In the genomic region with DNA sequence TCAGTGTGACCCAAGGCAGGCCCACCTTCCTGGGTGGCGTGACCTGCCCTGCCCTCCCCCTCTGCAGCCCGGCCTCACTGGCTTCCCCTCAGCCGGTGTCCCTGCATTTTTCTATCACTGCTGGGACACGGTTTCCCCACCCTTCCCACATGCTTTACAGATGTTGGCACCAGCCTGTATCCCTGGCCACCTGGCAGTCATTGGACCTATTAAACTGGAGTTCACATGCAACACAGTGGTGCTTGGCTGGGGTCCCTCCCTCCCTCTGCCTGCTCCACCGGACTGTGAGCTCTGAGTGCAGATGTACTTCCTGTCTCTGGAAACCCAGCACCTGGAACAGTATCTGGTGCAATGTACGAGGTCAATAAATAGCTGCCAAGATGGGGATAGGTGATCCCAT, we compare ENCODE assay signal across 17 cellular contexts. TPM values are rescaled to one million over a fixed set of nuclear protein-coding genes. Genes with fewer than 3 reads are reported as not detected.
DNase-seq lines count a peak whose midpoint lies in the region; TF ChIP-seq lines count a peak whose summit lies in the region.
"Had no signal": no experiment of that assay in that cellular context is flagged by ENCODE, and none has a peak within 500 bp of the region (broad histone marks: within the 10 kb centered on the region; RNA-seq: fewer than 3 reads in every experiment).

No MANE protein-coding gene starts in this region.

- no peaks in the 10 kb centered on the region for H3K9me3 Mint-ChIP-seq in chondrocyte (ENCODE audit: low read depth)
- no peaks in the 10 kb centered on the region for H3K9me3 Mint-ChIP-seq in activated T-helper 1 cell treated with anti-CD3 and anti-CD28 coated beads, Interleukin-12 subunit alpha, Interleukin-12 subunit beta, Interleukin-2, Interleukin-4 antibody, amounts not matched to agents 30 ng/mL and 10 ng/mL and 1 ng/mL, durations not matched to agents 14 hours and 24 hours and 36 hours
- H3K9me3 Mint-ChIP-seq: CD8-positive, alpha-beta T cell had no signal

- DNase-seq in AG10803 (ENCODE audit: low read depth) = peak; percentile 54
- peak; percentile 28 for DNase-seq in MG63
- DNase-seq in chondrocyte (ENCODE audit: low spot score) = no peak
- no peak for DNase-seq in neuronal stem cell (ENCODE audit: low spot score)
- no peak for DNase-seq in stimulated activated CD4-positive, alpha-beta T cell treated with anti-CD3 and anti-CD28 coated beads, Interleukin-2, amount 100 ng/mL, for 24 hours
- DNase-seq in NCI-H345 (lab: John Stamatoyannopoulos, UW) = no peak
- DNase-seq in stimulated activated naive CD4-positive, alpha-beta T cell (lab: John Stamatoyannopoulos, UW) = no peak
- DNase-seq in activated T-helper 1 cell treated with anti-CD3 and anti-CD28 coated beads, Interleukin-12 subunit alpha, Interleukin-12 subunit beta, Interleukin-2, Interleukin-4 antibody, amounts not matched to agents 30 ng/mL and 10 ng/mL and 1 ng/mL, durations not matched to agents 14 hours and 24 hours and 36 hours (ENCODE audit: low spot score) = no peak
- DNase-seq: CD8-positive, alpha-beta T cell; Kasumi-1; MM.1S; NCI-H1105; NCI-H2081 treated with DMSO at 0.1 percent for 48 hours; NCI-H510A treated with DMSO at 0.1 percent for 48 hours; NCI-H774 had no signal

- peak overlapping the region; percentile 9 for H3K27ac Mint-ChIP-seq in chondrocyte (ENCODE audit: unreplicated experiment)
- H3K27ac Mint-ChIP-seq in activated T-helper 1 cell treated with anti-CD3 and anti-CD28 coated beads, Interleukin-12 subunit alpha, Interleukin-12 subunit beta, Interleukin-2, Interleukin-4 antibody, amounts not matched to agents 30 ng/mL and 10 ng/mL and 1 ng/mL, durations not matched to agents 14 hours and 24 hours and 36 hours = no peak overlapping the region
- H3K27ac Mint-ChIP-seq: CD8-positive, alpha-beta T cell had no signal

- H3K36me3 ChIP-seq in MG63 (no peaks in the 10 kb centered on the region), neuronal stem cell (replicated peaks in 1 of 2; ENCODE audit: control insufficient read depth in 2 of 2, insufficient read depth in 2 of 2, low read length in 2 of 2) (no peaks in the 10 kb centered on the region)
- H3K36me3 ChIP-seq: BLaER1 had no signal

- no peak overlapping the region for H2AK5ac ChIP-seq in neuronal stem cell (ENCODE audit: low read depth, low read length)

- no peak overlapping the region for H2BK12ac ChIP-seq in neuronal stem cell (ENCODE audit: low read length)

- no peak overlapping the region for H2BK5ac ChIP-seq in neuronal stem cell (ENCODE audit: low read length)

- intact Hi-C loops in activated T-helper 1 cell treated with anti-CD3 and anti-CD28 coated beads, Interleukin-12 subunit alpha, Interleukin-12 subunit beta, Interleukin-2, Interleukin-4 antibody, amounts not matched to agents 30 ng/mL and 10 ng/mL and 1 ng/mL, durations not matched to agents 14 hours and 24 hours and 36 hours (cut with micrococcal nuclease) = no loop called here

- H3K27me3 Mint-ChIP-seq in chondrocyte (ENCODE audit: low read depth) = no peaks in the 10 kb centered on the region
- H3K27me3 Mint-ChIP-seq in activated T-helper 1 cell treated with anti-CD3 and anti-CD28 coated beads, Interleukin-12 subunit alpha, Interleukin-12 subunit beta, Interleukin-2, Interleukin-4 antibody, amounts not matched to agents 30 ng/mL and 10 ng/mL and 1 ng/mL, durations not matched to agents 14 hours and 24 hours and 36 hours (ENCODE audit: insufficient read depth) = peaks cover 8% of the 10 kb centered on the region

- no peaks in the 10 kb centered on the region for H3K27me3 ChIP-seq in MG63
- peaks cover 0 to 3% (median 0%) of the 10 kb centered on the region in 3 experiments for H3K27me3 ChIP-seq in neuronal stem cell (ENCODE audit: control insufficient read depth in 3 of 3, insufficient read depth in 3 of 3, low read depth in 1 of 3, low read length in 3 of 3)
- H3K27me3 ChIP-seq: BLaER1 had no signal

- H2BK120ac ChIP-seq in neuronal stem cell (ENCODE audit: low read depth, low read length) = no peak overlapping the region

- peaks cover 2% of the 10 kb centered on the region for H3K36me3 Mint-ChIP-seq in chondrocyte (ENCODE audit: low read depth)
- H3K36me3 Mint-ChIP-seq in activated T-helper 1 cell treated with anti-CD3 and anti-CD28 coated beads, Interleukin-12 subunit alpha, Interleukin-12 subunit beta, Interleukin-2, Interleukin-4 antibody, amounts not matched to agents 30 ng/mL and 10 ng/mL and 1 ng/mL, durations not matched to agents 14 hours and 24 hours and 36 hours (ENCODE audit: low read depth) = no peaks in the 10 kb centered on the region
- H3K36me3 Mint-ChIP-seq: CD8-positive, alpha-beta T cell had no signal

- H3K9me3 ChIP-seq in MG63 (no peaks in the 10 kb centered on the region; the same call in 1 of the 2 replicates), neuronal stem cell (replicated peaks in 1 of 2; ENCODE audit: control insufficient read depth in 2 of 2, insufficient read depth in 1 of 2, low read depth in 1 of 2, low read length in 2 of 2) (peaks cover 10 to 18% of the 10 kb centered on the region in 2 donors)

- no peak overlapping the region for H2BK15ac ChIP-seq in neuronal stem cell (ENCODE audit: low read length)

- H3K27ac ChIP-seq in neuronal stem cell (replicated peaks; ENCODE audit: low read length) = no peak overlapping the region
- H3K27ac ChIP-seq: BLaER1, HL-60 had no signal

- TF ChIP-seq CTCF in AG10803 (conservative IDR thresholded peaks at IDR 0.05; ENCODE audit: low read length) (no peak), chondrocyte (IDR thresholded peaks at IDR 0.05) (no peak)

- H4K8ac ChIP-seq in neuronal stem cell (ENCODE audit: low read depth, low read length) = no peak overlapping the region

- no peak overlapping the region for H3K23ac ChIP-seq in neuronal stem cell (ENCODE audit: low read depth, low read length, poor library complexity)

- peaks cover 27% of the 10 kb centered on the region for H3K4me1 Mint-ChIP-seq in chondrocyte (ENCODE audit: low read depth)
- H3K4me1 Mint-ChIP-seq in activated T-helper 1 cell treated with anti-CD3 and anti-CD28 coated beads, Interleukin-12 subunit alpha, Interleukin-12 subunit beta, Interleukin-2, Interleukin-4 antibody, amounts not matched to agents 30 ng/mL and 10 ng/mL and 1 ng/mL, durations not matched to agents 14 hours and 24 hours and 36 hours (ENCODE audit: low read depth) = no peaks in the 10 kb centered on the region

- H3K79me1 ChIP-seq in neuronal stem cell (ENCODE audit: low read depth, low read length) = peaks cover 2% of the 10 kb centered on the region

- H3K4me3 ChIP-seq in AG10803 (ENCODE audit: low read length) (no peak overlapping the region), MG63 (no peak overlapping the region), neuronal stem cell (ENCODE audit: low read length in 2 of 2) (no peak overlapping the region)
- H3K4me3 ChIP-seq: BLaER1 had no signal

- H3K14ac ChIP-seq in neuronal stem cell (ENCODE audit: low read length) = no peak overlapping the region

- no CpG with 5 or more reads among the region's 6 CpGs for WGBS in neuronal stem cell (ENCODE audit: extremely low coverage in 2 of 2, insufficient read length in 2 of 2, insufficient replicate concordance in 1 of 2), 2 donors

- no peak overlapping the region for H3K4me2 ChIP-seq in neuronal stem cell (ENCODE audit: insufficient read depth, low read length, poor library complexity, severe bottlenecking)
- H3K4me2 ChIP-seq: BLaER1 had no signal

- no peak overlapping the region for H3K18ac ChIP-seq in neuronal stem cell (ENCODE audit: low read length)

- no peak overlapping the region for H3K4ac ChIP-seq in neuronal stem cell (ENCODE audit: low read length)

- peak overlapping the region; percentile 5 for H3K9ac ChIP-seq in neuronal stem cell (ENCODE audit: low read depth, low read length, poor library complexity)
- H3K9ac ChIP-seq: BLaER1 had no signal

- H3K4me1 ChIP-seq in neuronal stem cell (ENCODE audit: control insufficient read depth in 2 of 2, insufficient read depth in 1 of 2, low read depth in 1 of 2, low read length in 2 of 2) = peaks cover 2 to 4% of the 10 kb centered on the region in 2 donors
- H3K4me1 ChIP-seq: BLaER1 had no signal

- no peak overlapping the region for H4K91ac ChIP-seq in neuronal stem cell (ENCODE audit: low read depth, low read length, poor library complexity)

- H2AFZ ChIP-seq in neuronal stem cell (ENCODE audit: low read length) = no peak overlapping the region

- no peak overlapping the region for H3K4me3 Mint-ChIP-seq in chondrocyte (ENCODE audit: unreplicated experiment)
- no peak overlapping the region for H3K4me3 Mint-ChIP-seq in activated T-helper 1 cell treated with anti-CD3 and anti-CD28 coated beads, Interleukin-12 subunit alpha, Interleukin-12 subunit beta, Interleukin-2, Interleukin-4 antibody, amounts not matched to agents 30 ng/mL and 10 ng/mL and 1 ng/mL, durations not matched to agents 14 hours and 24 hours and 36 hours
- H3K4me3 Mint-ChIP-seq: CD8-positive, alpha-beta T cell had no signal

RNA-seq across cellular contexts. Expression of a gene that starts 25.5 kb away (rescaled TPM):
- 30.4 and 45.4 TPM in 2 replicates for total RNA-seq in MG63 (2014; rRNA removed; shearing (Covaris generic); ENCODE audit: low replicate concordance)
- total RNA-seq in chondrocyte = 44.5 to 58.1 TPM (median 50.4 TPM) in 3 replicates
- polyA plus RNA-seq in neuronal stem cell (2013, experiment 1 of 2) = 45.1 TPM
- polyA plus RNA-seq in neuronal stem cell (2013, experiment 2 of 2) = 45.7 TPM
- 99.9 and 102 TPM in 2 replicates for total RNA-seq in activated T-helper 1 cell treated with anti-CD3 and anti-CD28 coated beads, Interleukin-12 subunit alpha, Interleukin-12 subunit beta, Interleukin-2, Interleukin-4 antibody, amounts not matched to agents 30 ng/mL and 10 ng/mL and 1 ng/mL, durations not matched to agents 14 hours and 24 hours and 36 hours

Comparison
In these comparisons a context has a peak if more than half of its experiments do, and no peak if none do; other contexts are left out.
1. DNase-seq: peak in AG10803 (single experiment) and MG63 (single experiment); none in chondrocyte (single experiment), neuronal stem cell (single experiment), stimulated activated CD4-positive, alpha-beta T cell treated with anti-CD3 and anti-CD28 coated beads, Interleukin-2, amount 100 ng/mL, for 24 hours (0 of 2), NCI-H345 (single experiment), stimulated activated naive CD4-positive, alpha-beta T cell (0 of 6) and activated T-helper 1 cell treated with anti-CD3 and anti-CD28 coated beads, Interleukin-12 subunit alpha, Interleukin-12 subunit beta, Interleukin-2, Interleukin-4 antibody, amounts not matched to agents 30 ng/mL and 10 ng/mL and 1 ng/mL, durations not matched to agents 14 hours and 24 hours and 36 hours (single experiment).